Comparison of ENCODE assay signal across 1 cellular context in genomic region chr1:32925360-32926142, GRCh38.
TF ChIP-seq lines count a peak whose summit lies in the region.

No MANE protein-coding gene starts in this region.

TF ChIP-seq in GM12878, 131 proteins besides CTCF, POLR2A, EP300 and RAD21:
- TF ChIP-seq ZZZ3 (IDR thresholded peaks at IDR 0.05; ENCODE audit: control insufficient read depth, insufficient read length, low read depth) (peak; percentile 31), SMC3 (IDR thresholded peaks at IDR 0.05; ENCODE audit: borderline replicate concordance, low read length) (peak; percentile 2; the same call in 1 of the 2 replicates), TBL1XR1 (IDR thresholded peaks at IDR 0.05; ENCODE audit: low read depth, low read length) (no peak)
- TF ChIP-seq, protein P1, sequence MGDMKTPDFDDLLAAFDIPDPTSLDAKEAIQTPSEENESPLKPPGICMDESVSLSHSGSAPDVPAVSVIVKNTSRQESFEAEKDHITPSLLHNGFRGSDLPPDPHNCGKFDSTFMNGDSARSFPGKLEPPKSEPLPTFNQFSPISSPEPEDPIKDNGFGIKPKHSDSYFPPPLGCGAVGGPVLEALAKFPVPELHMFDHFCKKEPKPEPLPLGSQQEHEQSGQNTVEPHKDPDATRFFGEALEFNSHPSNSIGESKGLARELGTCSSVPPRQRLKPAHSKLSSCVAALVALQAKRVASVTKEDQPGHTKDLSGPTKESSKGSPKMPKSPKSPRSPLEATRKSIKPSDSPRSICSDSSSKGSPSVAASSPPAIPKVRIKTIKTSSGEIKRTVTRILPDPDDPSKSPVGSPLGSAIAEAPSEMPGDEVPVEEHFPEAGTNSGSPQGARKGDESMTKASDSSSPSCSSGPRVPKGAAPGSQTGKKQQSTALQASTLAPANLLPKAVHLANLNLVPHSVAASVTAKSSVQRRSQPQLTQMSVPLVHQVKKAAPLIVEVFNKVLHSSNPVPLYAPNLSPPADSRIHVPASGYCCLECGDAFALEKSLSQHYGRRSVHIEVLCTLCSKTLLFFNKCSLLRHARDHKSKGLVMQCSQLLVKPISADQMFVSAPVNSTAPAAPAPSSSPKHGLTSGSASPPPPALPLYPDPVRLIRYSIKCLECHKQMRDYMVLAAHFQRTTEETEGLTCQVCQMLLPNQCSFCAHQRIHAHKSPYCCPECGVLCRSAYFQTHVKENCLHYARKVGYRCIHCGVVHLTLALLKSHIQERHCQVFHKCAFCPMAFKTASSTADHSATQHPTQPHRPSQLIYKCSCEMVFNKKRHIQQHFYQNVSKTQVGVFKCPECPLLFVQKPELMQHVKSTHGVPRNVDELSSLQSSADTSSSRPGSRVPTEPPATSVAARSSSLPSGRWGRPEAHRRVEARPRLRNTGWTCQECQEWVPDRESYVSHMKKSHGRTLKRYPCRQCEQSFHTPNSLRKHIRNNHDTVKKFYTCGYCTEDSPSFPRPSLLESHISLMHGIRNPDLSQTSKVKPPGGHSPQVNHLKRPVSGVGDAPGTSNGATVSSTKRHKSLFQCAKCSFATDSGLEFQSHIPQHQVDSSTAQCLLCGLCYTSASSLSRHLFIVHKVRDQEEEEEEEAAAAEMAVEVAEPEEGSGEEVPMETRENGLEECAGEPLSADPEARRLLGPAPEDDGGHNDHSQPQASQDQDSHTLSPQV (IDR thresholded peaks at IDR 0.05), result no peak
TF ChIP-seq in GM12878: peak in this region for 2.
